16 cellular contexts compared by ENCODE assay signal in genomic region chr11:93392862-93393261, GRCh38.
"Had no signal": no experiment of that assay in that cellular context is flagged by ENCODE, and none has a peak within 500 bp of the region (broad histone marks: within the 10 kb centered on the region; RNA-seq: fewer than 3 reads in every experiment).

No MANE protein-coding gene starts in this region.

- H3K9me3 ChIP-seq: esophagus muscularis mucosa, ovary, upper lobe of right lung had no signal

- ATAC-seq: activated CD8-positive, alpha-beta memory T cell treated with anti-CD3 and anti-CD28 coated beads, Interleukin-2, amount 10 ng/mL, durations not matched to agents 7 days and 5 days; left lobe of liver; natural killer cell treated with Interleukin-12 subunit alpha and Interleukin-12 subunit beta and Interleukin-15 and Interleukin-18, amount 100 ng/mL, for 72 hours; upper lobe of right lung had no signal

- H3K36me3 ChIP-seq: esophagus muscularis mucosa, ovary, upper lobe of right lung had no signal

- H3K27me3 ChIP-seq: esophagus muscularis mucosa, ovary, upper lobe of right lung had no signal

- H3K27ac ChIP-seq: esophagus muscularis mucosa, ovary, upper lobe of right lung had no signal

- H3K4me1 ChIP-seq: esophagus muscularis mucosa, upper lobe of right lung had no signal

- H3K4me3 ChIP-seq: esophagus muscularis mucosa, ovary, upper lobe of right lung had no signal

- DNase-seq: activated CD4-positive, alpha-beta T cell treated with anti-CD3 and anti-CD28 coated beads, Interleukin-2, amount 50 U/mL, for 48 hours; activated CD4-positive, CD25-positive, alpha-beta regulatory T cell treated with anti-CD3 and anti-CD28 coated beads, Interleukin-2, amount 50 U/mL, for 72 hours; activated CD8-positive, alpha-beta memory T cell treated with anti-CD3 and anti-CD28 coated beads, Interleukin-2, amount 10 ng/mL, durations not matched to agents 7 days and 5 days; activated effector memory CD4-positive, alpha-beta T cell treated with Interleukin-2 at 50 U/mL for 16 hours; activated T-cell treated with anti-CD3 and anti-CD28 coated beads, Interleukin-2, amount 50 U/mL, for 24 hours; anterior cingulate cortex; foreskin melanocyte; head of caudate nucleus; mesenchymal stem cell; ovary; stimulated activated CD4-positive, alpha-beta T cell treated with anti-CD3 and anti-CD28 coated beads, Interleukin-4, amount 100 ng/mL, for 1 hour; stimulated activated CD8-positive, alpha-beta memory T cell treated with anti-CD3 and anti-CD28 coated beads, Interleukin-4, amount 100 ng/mL, for 48 hours; upper lobe of right lung had no signal
